ENCODE assay signal across 23 cellular contexts in genomic region chr2:69993048-69993565, GRCh38.
"Had no signal": no experiment of that assay in that cellular context is flagged by ENCODE, and none has a peak within 500 bp of the region (broad histone marks: within the 10 kb centered on the region; RNA-seq: fewer than 3 reads in every experiment).

No MANE protein-coding gene starts in this region.

- DNase-seq: activated CD4-positive, alpha-beta T cell treated with anti-CD3 and anti-CD28 coated beads for 36 hours; activated CD4-positive, alpha-beta T cell treated with anti-CD3 and anti-CD28 coated beads, Interleukin-2, amount 50 U/mL, for 48 hours; activated naive CD4-positive, alpha-beta T cell treated with anti-CD3 and anti-CD28 coated beads, Interleukin-2, amount 10 ng/mL, durations not matched to agents 7 days and 5 days; adrenal gland; cerebellar nuclear complex; effector memory CD4-positive, alpha-beta T cell; left cardiac atrium; lower lobe of right lung; nephron progenitor cell; psoas muscle; right cardiac atrium; stimulated activated CD4-positive, alpha-beta T cell treated with anti-CD3 and anti-CD28 coated beads, Interleukin-4, amount 100 ng/mL, for 24 hours; stomach; T-helper 2 cell; testis; WERI-Rb-1 had no signal

- H3K9me3 ChIP-seq: adrenal gland, breast epithelium, esophagus muscularis mucosa, gastroesophageal sphincter, lower lobe of right lung, psoas muscle, stomach, testis had no signal

- H3K27me3 Mint-ChIP-seq: activated CD4-positive, alpha-beta T cell treated with anti-CD3 and anti-CD28 coated beads for 36 hours; activated naive CD4-positive, alpha-beta T cell treated with anti-CD3 and anti-CD28 coated beads, Interleukin-2, amount 10 ng/mL, durations not matched to agents 7 days and 5 days; activated T-helper 17 cell treated with anti-CD3 and anti-CD28 coated beads, Interleukin-2, amount 50 U/mL, for 72 hours; type B pancreatic cell had no signal

- H3K27ac Mint-ChIP-seq: activated CD4-positive, alpha-beta T cell treated with anti-CD3 and anti-CD28 coated beads for 36 hours; activated naive CD4-positive, alpha-beta T cell treated with anti-CD3 and anti-CD28 coated beads, Interleukin-2, amount 10 ng/mL, durations not matched to agents 7 days and 5 days; activated T-helper 17 cell treated with anti-CD3 and anti-CD28 coated beads, Interleukin-2, amount 50 U/mL, for 72 hours; nephron progenitor cell; stimulated activated effector memory CD8-positive, alpha-beta T cell treated with anti-CD3 and anti-CD28 coated beads, Interleukin-12 subunit alpha, Interleukin-12 subunit beta, amount 100 ng/mL, for 72 hours; type B pancreatic cell had no signal

- H3K4me3 ChIP-seq: adrenal gland, breast epithelium, esophagus muscularis mucosa, gastroesophageal sphincter, lower lobe of right lung, psoas muscle, smooth muscle cell, stomach, testis had no signal

- ATAC-seq: activated CD4-positive, alpha-beta T cell treated with anti-CD3 and anti-CD28 coated beads for 36 hours; activated T-helper 17 cell treated with anti-CD3 and anti-CD28 coated beads, Interleukin-2, amount 50 U/mL, for 72 hours; gastroesophageal sphincter; left cardiac atrium; lower lobe of right lung; psoas muscle; right cardiac atrium; stimulated activated effector memory CD8-positive, alpha-beta T cell treated with anti-CD3 and anti-CD28 coated beads, Interleukin-12 subunit alpha, Interleukin-12 subunit beta, amount 100 ng/mL, for 72 hours had no signal

- H3K9me3 Mint-ChIP-seq: activated naive CD4-positive, alpha-beta T cell treated with anti-CD3 and anti-CD28 coated beads, Interleukin-2, amount 10 ng/mL, durations not matched to agents 7 days and 5 days; activated T-helper 17 cell treated with anti-CD3 and anti-CD28 coated beads, Interleukin-2, amount 50 U/mL, for 72 hours; nephron progenitor cell; stimulated activated effector memory CD8-positive, alpha-beta T cell treated with anti-CD3 and anti-CD28 coated beads, Interleukin-12 subunit alpha, Interleukin-12 subunit beta, amount 100 ng/mL, for 72 hours; type B pancreatic cell had no signal

- H3K4me3 Mint-ChIP-seq: activated CD4-positive, alpha-beta T cell treated with anti-CD3 and anti-CD28 coated beads for 36 hours; activated naive CD4-positive, alpha-beta T cell treated with anti-CD3 and anti-CD28 coated beads, Interleukin-2, amount 10 ng/mL, durations not matched to agents 7 days and 5 days; activated T-helper 17 cell treated with anti-CD3 and anti-CD28 coated beads, Interleukin-2, amount 50 U/mL, for 72 hours; nephron progenitor cell; stimulated activated effector memory CD8-positive, alpha-beta T cell treated with anti-CD3 and anti-CD28 coated beads, Interleukin-12 subunit alpha, Interleukin-12 subunit beta, amount 100 ng/mL, for 72 hours; type B pancreatic cell had no signal

- H3K4me1 ChIP-seq: adrenal gland, breast epithelium, esophagus muscularis mucosa, gastroesophageal sphincter, lower lobe of right lung, psoas muscle, testis had no signal

- H3K27ac ChIP-seq: adrenal gland, breast epithelium, esophagus muscularis mucosa, gastroesophageal sphincter, lower lobe of right lung, psoas muscle, stomach, testis, WERI-Rb-1 had no signal

- H3K27me3 ChIP-seq: adrenal gland, breast epithelium, esophagus muscularis mucosa, gastroesophageal sphincter, stomach, testis had no signal

- H3K36me3 ChIP-seq: breast epithelium had no signal
